8 cellular contexts compared by ENCODE assay signal in genomic region chr1:58815680-58816071, GRCh38. TPM values are rescaled to one million over a fixed set of nuclear protein-coding genes. Genes with fewer than 3 reads are reported as not detected.
DNase-seq lines count a peak whose midpoint lies in the region; ATAC-seq, FAIRE-seq and TF ChIP-seq lines count a peak whose summit lies in the region.

No MANE protein-coding gene starts in this region.

- H3K9me3 ChIP-seq in BLaER1: no peaks in the 10 kb centered on the region
- H3K9me3 ChIP-seq in astrocyte (ENCODE audit: insufficient read depth, low read depth, low read length): no peaks in the 10 kb centered on the region

- no peak for FAIRE-seq in astrocyte (lab: Jason Lieb, UNC)

- no peaks in the 10 kb centered on the region for H3K27me3 ChIP-seq in BLaER1
- H3K27me3 ChIP-seq in astrocyte (ENCODE audit: insufficient read depth, low read length): no peaks in the 10 kb centered on the region

- H3K9me3 Mint-ChIP-seq in astrocyte (ENCODE audit: unreplicated experiment) (no peaks in the 10 kb centered on the region), immature natural killer cell (no peaks in the 10 kb centered on the region)
- H3K9me3 Mint-ChIP-seq in stimulated activated memory B cell treated with anti-CD40 and anti-IgM and Interleukin-4, amounts not matched to agents 10 μg/mL and 1 μg/mL and 100 μg/mL, for 72 hours: no peaks in the 10 kb centered on the region

- H3K27ac Mint-ChIP-seq in astrocyte (ENCODE audit: unreplicated experiment) (peak overlapping the region; percentile 91), immature natural killer cell (peak overlapping the region; percentile 88 to 94 (median 92))
- H3K27ac Mint-ChIP-seq in stimulated activated memory B cell treated with anti-CD40 and anti-IgM and Interleukin-4, amounts not matched to agents 10 μg/mL and 1 μg/mL and 100 μg/mL, for 72 hours: peak overlapping the region; percentile 94

- H3K9ac ChIP-seq in BLaER1 (peak overlapping the region; percentile 76), astrocyte (ENCODE audit: low read length) (peak overlapping the region; percentile 80)

- H3K4me2 ChIP-seq in BLaER1: peak overlapping the region; percentile 96
- peak overlapping the region; percentile 89 for H3K4me2 ChIP-seq in astrocyte (ENCODE audit: low read length)

- H3K36me3 ChIP-seq in BLaER1: no peaks in the 10 kb centered on the region
- H3K36me3 ChIP-seq in astrocyte (ENCODE audit: insufficient read depth, low read length): no peaks in the 10 kb centered on the region

- peak overlapping the region; percentile 1 for H2AFZ ChIP-seq in astrocyte (ENCODE audit: low read depth, low read length)

- H3K27me3 Mint-ChIP-seq in astrocyte (ENCODE audit: low read depth, unreplicated experiment) (no peaks in the 10 kb centered on the region), immature natural killer cell (ENCODE audit: low read depth in 3 of 3) (peaks cover 3 to 20% (median 5%) of the 10 kb centered on the region in 3 donors)
- H3K27me3 Mint-ChIP-seq in stimulated activated memory B cell treated with anti-CD40 and anti-IgM and Interleukin-4, amounts not matched to agents 10 μg/mL and 1 μg/mL and 100 μg/mL, for 72 hours: no peaks in the 10 kb centered on the region

- TF ChIP-seq CTCF in astrocyte (IDR thresholded peaks at IDR 0.05; ENCODE audit: insufficient read depth, low read depth, low read length): no peak

- H3K4me1 Mint-ChIP-seq in astrocyte (ENCODE audit: low read depth, unreplicated experiment) (peaks cover 35% of the 10 kb centered on the region), immature natural killer cell (peaks cover 42 to 53% of the 10 kb centered on the region in 2 donors)
- peaks cover 56% of the 10 kb centered on the region for H3K4me1 Mint-ChIP-seq in stimulated activated memory B cell treated with anti-CD40 and anti-IgM and Interleukin-4, amounts not matched to agents 10 μg/mL and 1 μg/mL and 100 μg/mL, for 72 hours

- H4K20me1 ChIP-seq in BLaER1: no peaks in the 10 kb centered on the region
- no peaks in the 10 kb centered on the region for H4K20me1 ChIP-seq in astrocyte (ENCODE audit: insufficient read depth, low read length)

- peak overlapping the region; percentile 81 for H3K4me3 Mint-ChIP-seq in astrocyte (ENCODE audit: unreplicated experiment)
- peak overlapping the region; percentile 89 to 97 (median 93) for H3K4me3 Mint-ChIP-seq in immature natural killer cell
- peak overlapping the region; percentile 91 for H3K4me3 Mint-ChIP-seq in stimulated activated memory B cell treated with anti-CD40 and anti-IgM and Interleukin-4, amounts not matched to agents 10 μg/mL and 1 μg/mL and 100 μg/mL, for 72 hours

- H3K36me3 Mint-ChIP-seq in astrocyte (ENCODE audit: low read depth, unreplicated experiment) (no peaks in the 10 kb centered on the region), immature natural killer cell (no peaks in the 10 kb centered on the region)
- H3K36me3 Mint-ChIP-seq in stimulated activated memory B cell treated with anti-CD40 and anti-IgM and Interleukin-4, amounts not matched to agents 10 μg/mL and 1 μg/mL and 100 μg/mL, for 72 hours: no peaks in the 10 kb centered on the region

- H3K27ac ChIP-seq in BLaER1 (peak overlapping the region; percentile 84), astrocyte (ENCODE audit: low read depth, low read length) (peak overlapping the region; percentile 79)

- ATAC-seq in GM19463 (IDR thresholded peaks at IDR 0.05; ENCODE audit: unreplicated experiment): peak; percentile 17
- ATAC-seq in stimulated activated memory B cell treated with anti-CD40 and anti-IgM and Interleukin-4, amounts not matched to agents 10 μg/mL and 1 μg/mL and 100 μg/mL, for 72 hours: peak; percentile 28
- no peak for ATAC-seq in HG02763 (IDR thresholded peaks at IDR 0.05; ENCODE audit: unreplicated experiment)
- ATAC-seq in HG03520 (IDR thresholded peaks at IDR 0.05; ENCODE audit: unreplicated experiment): no peak

- H3K4me3 ChIP-seq in BLaER1 (peak overlapping the region; percentile 66), astrocyte (ENCODE audit: insufficient read depth, low read depth, low read length) (peak overlapping the region; percentile 49)

- H3K4me1 ChIP-seq in BLaER1 (peaks cover 21% of the 10 kb centered on the region), astrocyte (ENCODE audit: insufficient read depth, low read length) (peaks cover 63% of the 10 kb centered on the region)

- no peaks in the 10 kb centered on the region for H3K79me2 ChIP-seq in astrocyte (ENCODE audit: insufficient read depth, low read length)

- DNase-seq in HuH-7.5 (ENCODE audit: low spot score) (peak; percentile 70), astrocyte (ENCODE audit: low read depth) (no peak), immature natural killer cell (no peak)

RNA-seq across cellular contexts. Expression of gene JUN, which starts 31.8 kb away (rescaled TPM):
- 100 and 101 TPM in 2 replicates for total RNA-seq in astrocyte
- 10 to 100 TPM; 18.7 to 58.4 (median 18.9) TPM for polyA plus RNA-seq in immature natural killer cell

Comparison
In these comparisons a context has a peak if more than half of its experiments do, and no peak if none do; other contexts are left out.
1. ATAC-seq: peak in GM19463 (single experiment) and stimulated activated memory B cell treated with anti-CD40 and anti-IgM and Interleukin-4, amounts not matched to agents 10 μg/mL and 1 μg/mL and 100 μg/mL, for 72 hours (single experiment); none in HG02763 (single experiment) and HG03520 (single experiment).
2. Peak in every context shown above with its lines, with median percentiles within 50 percentile points of each other: H3K27ac Mint-ChIP-seq and H3K4me3 Mint-ChIP-seq.